15 cellular contexts compared by ENCODE assay signal in genomic region chr9:89421595-89421994, GRCh38.
DNase-seq lines count a peak whose midpoint lies in the region; ATAC-seq and TF ChIP-seq lines count a peak whose summit lies in the region.
"Had no signal": no experiment of that assay in that cellular context is flagged by ENCODE, and none has a peak within 500 bp of the region (broad histone marks: within the 10 kb centered on the region; RNA-seq: fewer than 3 reads in every experiment).

No MANE protein-coding gene starts in this region.

- peaks cover 100% of the 10 kb centered on the region for H3K4me1 Mint-ChIP-seq in activated CD4-positive, alpha-beta memory T cell treated with anti-CD3 and anti-CD28 coated beads, Interleukin-2, amount 10 ng/mL, durations not matched to agents 7 days and 5 days

- H3K9me3 Mint-ChIP-seq in activated CD4-positive, alpha-beta memory T cell treated with anti-CD3 and anti-CD28 coated beads, Interleukin-2, amount 10 ng/mL, durations not matched to agents 7 days and 5 days: no peaks in the 10 kb centered on the region

- TF ChIP-seq CTCF in choroid plexus epithelial cell (conservative IDR thresholded peaks at IDR 0.05; ENCODE audit: low read depth, low read length): no peak

- H3K27ac Mint-ChIP-seq in activated CD4-positive, alpha-beta memory T cell treated with anti-CD3 and anti-CD28 coated beads, Interleukin-2, amount 10 ng/mL, durations not matched to agents 7 days and 5 days: peak overlapping the region; percentile 97

- H3K27me3 Mint-ChIP-seq in activated CD4-positive, alpha-beta memory T cell treated with anti-CD3 and anti-CD28 coated beads, Interleukin-2, amount 10 ng/mL, durations not matched to agents 7 days and 5 days: no peaks in the 10 kb centered on the region

- ATAC-seq in HG03378 (IDR thresholded peaks at IDR 0.05; ENCODE audit: unreplicated experiment): no peak
- ATAC-seq: Right ventricle myocardium inferior had no signal

- POLR2A ChIA-PET in activated CD4-positive, alpha-beta memory T cell treated with anti-CD3 and anti-CD28 coated beads, Interleukin-2, amount 10 ng/mL, durations not matched to agents 7 days and 5 days (lab: Charles Lee): interaction anchor here (1.0 to 6.0 kb wide), 7 partner anchors 13 to 101 kb away, joined by 3 to 107 read pairs (median 3); no protein-coding TSS in a partner anchor

- peaks cover 77% of the 10 kb centered on the region for H3K36me3 Mint-ChIP-seq in activated CD4-positive, alpha-beta memory T cell treated with anti-CD3 and anti-CD28 coated beads, Interleukin-2, amount 10 ng/mL, durations not matched to agents 7 days and 5 days (ENCODE audit: low read depth)

- DNase-seq in activated effector memory CD4-positive, alpha-beta T cell treated with anti-CD3 and anti-CD28 coated beads, Interleukin-2, amount 50 U/mL, for 16 hours: peak; percentile 85
- no peak for DNase-seq in activated effector memory CD4-positive, alpha-beta T cell treated with Interleukin-2 at 50 U/mL for 16 hours
- peak; percentile 33 for DNase-seq in activated CD4-positive, alpha-beta memory T cell treated with anti-CD3 and anti-CD28 coated beads, Interleukin-2, amount 10 ng/mL, durations not matched to agents 7 days and 5 days
- DNase-seq in choroid plexus epithelial cell (ENCODE audit: low read depth) (peak; percentile 43), NCI-H524 (lab: John Stamatoyannopoulos, UW) (no peak), HCEC 1CT (no peak)
- DNase-seq in stimulated activated CD4-positive, alpha-beta T cell treated with anti-CD3 and anti-CD28 coated beads, TNF-alpha, amount 100 ng/mL, for 4 hours (ENCODE audit: low read depth in 3 of 3): peak in 2 of 3 experiments; percentile 55 to 68
- DNase-seq: ACHN, transverse colon, WERI-Rb-1 had no signal

- no peak overlapping the region for H3K4me3 ChIP-seq in choroid plexus epithelial cell (ENCODE audit: low read depth, low read length)
- H3K4me3 ChIP-seq: ascending aorta, hepatocyte, lung, transverse colon had no signal

- peak overlapping the region; percentile 31 for H3K4me3 Mint-ChIP-seq in activated CD4-positive, alpha-beta memory T cell treated with anti-CD3 and anti-CD28 coated beads, Interleukin-2, amount 10 ng/mL, durations not matched to agents 7 days and 5 days

- CTCF ChIA-PET in activated CD4-positive, alpha-beta memory T cell treated with anti-CD3 and anti-CD28 coated beads, Interleukin-2, amount 10 ng/mL, durations not matched to agents 7 days and 5 days (lab: Charles Lee): interaction anchor here (1.7 kb wide), 1 partner anchor 12 kb away, joined by 4 read pairs; no protein-coding TSS in a partner anchor

Comparison
In these comparisons a context has a peak if more than half of its experiments do, and no peak if none do; other contexts are left out.
1. DNase-seq: peak in activated effector memory CD4-positive, alpha-beta T cell treated with anti-CD3 and anti-CD28 coated beads, Interleukin-2, amount 50 U/mL, for 16 hours (single experiment), activated CD4-positive, alpha-beta memory T cell treated with anti-CD3 and anti-CD28 coated beads, Interleukin-2, amount 10 ng/mL, durations not matched to agents 7 days and 5 days (single experiment), choroid plexus epithelial cell (single experiment) and stimulated activated CD4-positive, alpha-beta T cell treated with anti-CD3 and anti-CD28 coated beads, TNF-alpha, amount 100 ng/mL, for 4 hours (2 of 3); none in activated effector memory CD4-positive, alpha-beta T cell treated with Interleukin-2 at 50 U/mL for 16 hours (single experiment), NCI-H524 (0 of 2) and HCEC 1CT (single experiment).